20 cellular contexts compared by ENCODE assay signal in genomic region chr21:45538381-45539045, GRCh38. TPM values are rescaled to one million over a fixed set of nuclear protein-coding genes. Genes with fewer than 3 reads are reported as not detected.
A peak's percentile ranks its signal among the peaks of the same experiment; 100 is the strongest.
DNase-seq lines count a peak whose midpoint lies in the region; ATAC-seq and TF ChIP-seq lines count a peak whose summit lies in the region.
"Had no signal": no experiment of that assay in that cellular context is flagged by ENCODE, and none has a peak within 500 bp of the region (broad histone marks: within the 10 kb centered on the region; RNA-seq: fewer than 3 reads in every experiment).

No MANE protein-coding gene starts in this region.

- no peak overlapping the region for H3K27ac ChIP-seq in lower lobe of right lung
- H3K27ac ChIP-seq in upper lobe of right lung = no peak overlapping the region
- H3K27ac ChIP-seq: brain microvascular endothelial cell, SK-N-MC, testis had no signal

- peaks cover 1% of the 10 kb centered on the region for H3K36me3 Mint-ChIP-seq in chondrocyte (ENCODE audit: low read depth)

- ATAC-seq in lower lobe of right lung (no peak), upper lobe of right lung (no peak)
- ATAC-seq: GM12878 had no signal

- H3K27me3 ChIP-seq in lower lobe of right lung (ENCODE audit: low read depth) (no peaks in the 10 kb centered on the region), upper lobe of right lung (no peaks in the 10 kb centered on the region)
- H3K27me3 ChIP-seq: brain microvascular endothelial cell, testis had no signal

- no peaks in the 10 kb centered on the region for H3K9me3 Mint-ChIP-seq in chondrocyte (ENCODE audit: low read depth)

- no peak overlapping the region for H3K27ac Mint-ChIP-seq in chondrocyte (ENCODE audit: unreplicated experiment)

- no peak overlapping the region for H3K4me3 Mint-ChIP-seq in chondrocyte (ENCODE audit: unreplicated experiment)

- no peaks in the 10 kb centered on the region for H3K27me3 Mint-ChIP-seq in chondrocyte (ENCODE audit: low read depth)

- H3K9me3 ChIP-seq in lower lobe of right lung (no peaks in the 10 kb centered on the region), upper lobe of right lung (no peaks in the 10 kb centered on the region)
- H3K9me3 ChIP-seq: testis had no signal

- no peak for TF ChIP-seq CTCF in chondrocyte (IDR thresholded peaks at IDR 0.05)
- no peak for TF ChIP-seq CTCF in lower lobe of right lung (IDR thresholded peaks at IDR 0.05)
- TF ChIP-seq CTCF in upper lobe of right lung (IDR thresholded peaks at IDR 0.05) = no peak

- H3K36me3 ChIP-seq in lower lobe of right lung (no peaks in the 10 kb centered on the region), upper lobe of right lung (no peaks in the 10 kb centered on the region)
- H3K36me3 ChIP-seq: brain microvascular endothelial cell had no signal

- peaks cover 5% of the 10 kb centered on the region for H3K4me1 Mint-ChIP-seq in chondrocyte (ENCODE audit: low read depth)

- H3K4me1 ChIP-seq in lower lobe of right lung (peaks cover 32% of the 10 kb centered on the region), upper lobe of right lung (peaks cover 12% of the 10 kb centered on the region)

- intact Hi-C loops in lower lobe of right lung (cut with DNase I) = no loop called here
- intact Hi-C loops in upper lobe of right lung (cut with DNase I) = no loop called here

- peak; percentile 3 for DNase-seq in activated gamma-delta T cell treated with Interleukin-2 at 50 U/mL for 16 hours
- DNase-seq in activated gamma-delta T cell (lab: John Stamatoyannopoulos, UW) = no peak
- peak; percentile 79 for DNase-seq in chondrocyte (ENCODE audit: low spot score)
- peak; percentile 41 for DNase-seq in lower lobe of right lung
- peak; percentile 59 for DNase-seq in upper lobe of right lung
- DNase-seq in HuH-7.5 (ENCODE audit: low spot score) = no peak
- no peak for DNase-seq in MV-4-11 (lab: John Stamatoyannopoulos, UW)
- DNase-seq in glomerular visceral epithelial cell (ENCODE audit: extremely low spot score) = no peak
- DNase-seq: activated CD4-positive, alpha-beta T cell treated with anti-CD3 and anti-CD28 coated beads, Interleukin-2, amount 50 U/mL, for 48 hours; activated naive CD4-positive, alpha-beta T cell; brain microvascular endothelial cell; effector CD8-positive, alpha-beta T cell; NCI-H1436 treated with DMSO at 0.1 percent for 48 hours; NCI-H510A; retina; stimulated activated CD4-positive, alpha-beta T cell treated with anti-CD3 and anti-CD28 coated beads, Interleukin-2, amount 100 ng/mL, for 48 hours; stimulated activated CD8-positive, alpha-beta memory T cell treated with anti-CD3 and anti-CD28 coated beads, Interleukin-4, amount 100 ng/mL, for 48 hours; testis had no signal

- H3K4me3 ChIP-seq in lower lobe of right lung (no peak overlapping the region), upper lobe of right lung (no peak overlapping the region)
- H3K4me3 ChIP-seq: GM12878, SK-N-MC, testis had no signal

RNA-seq across cellular contexts. Expression of gene SLC19A1, which starts 3.7 kb away (rescaled TPM):
- total RNA-seq in chondrocyte (6.5 to 12.7 TPM (median 7.8 TPM) in 3 replicates), lower lobe of right lung (50.7 TPM), upper lobe of right lung (39.3 TPM)

Comparison
In these comparisons a context has a peak if more than half of its experiments do, and no peak if none do; other contexts are left out.
1. DNase-seq: peak in activated gamma-delta T cell treated with Interleukin-2 at 50 U/mL for 16 hours (single experiment), chondrocyte (single experiment), lower lobe of right lung (single experiment) and upper lobe of right lung (single experiment); none in activated gamma-delta T cell (single experiment), HuH-7.5 (single experiment), MV-4-11 (single experiment) and glomerular visceral epithelial cell (single experiment).